Comparison of ENCODE assay signal across 17 cellular contexts in genomic region chr15:35929740-35930444, GRCh38.
DNase-seq lines count a peak whose midpoint lies in the region; ATAC-seq and TF ChIP-seq lines count a peak whose summit lies in the region.
"Had no signal": no experiment of that assay in that cellular context is flagged by ENCODE, and none has a peak within 500 bp of the region (broad histone marks: within the 10 kb centered on the region; RNA-seq: fewer than 3 reads in every experiment).

No MANE protein-coding gene starts in this region.

- peak; percentile 51 for ATAC-seq in GM18505 (IDR thresholded peaks at IDR 0.05; ENCODE audit: unreplicated experiment)
- ATAC-seq in GM21360 (IDR thresholded peaks at IDR 0.05; ENCODE audit: unreplicated experiment) = peak; percentile 64
- peak; percentile 77 for ATAC-seq in HG02798 (IDR thresholded peaks at IDR 0.05; ENCODE audit: poor library complexity, unreplicated experiment)
- peak; percentile 71 for ATAC-seq in HG03460 (IDR thresholded peaks at IDR 0.05; ENCODE audit: unreplicated experiment)
- ATAC-seq: natural killer cell had no signal

- no peak for DNase-seq in stimulated activated CD4-positive, alpha-beta T cell treated with anti-CD3 and anti-CD28 coated beads, Interleukin-15, amount 100 ng/mL, for 24 hours
- DNase-seq in H4 (ENCODE audit: low spot score) (no peak), cortex of kidney (lab: John Stamatoyannopoulos, UW) (no peak)
- DNase-seq in stimulated activated naive CD4-positive, alpha-beta T cell treated with Interleukin-2 at 50 U/mL for 16 hours (lab: John Stamatoyannopoulos, UW) = no peak
- DNase-seq: activated naive CD4-positive, alpha-beta T cell treated with Interleukin-2 at 50 U/mL for 16 hours; Calu3; effector CD4-positive, alpha-beta T cell; natural killer cell; NCI-H1105; NCI-H226; stimulated activated CD4-positive, alpha-beta T cell treated with anti-CD3 and anti-CD28 coated beads, Interleukin-1b, Interleukin-23, amount 100 ng/mL, for 48 hours; stimulated activated CD8-positive, alpha-beta memory T cell treated with anti-CD3 and anti-CD28 coated beads, Interleukin-4, amount 100 ng/mL, for 48 hours; tibial artery had no signal

- TF ChIP-seq POLR2A in GM18505 (IDR thresholded peaks at IDR 0.05; ENCODE audit: borderline replicate concordance, extremely low read depth, insufficient read depth, insufficient read length) = no peak
